Comparison of ENCODE assay signal across 17 cellular contexts in the genomic region with DNA sequence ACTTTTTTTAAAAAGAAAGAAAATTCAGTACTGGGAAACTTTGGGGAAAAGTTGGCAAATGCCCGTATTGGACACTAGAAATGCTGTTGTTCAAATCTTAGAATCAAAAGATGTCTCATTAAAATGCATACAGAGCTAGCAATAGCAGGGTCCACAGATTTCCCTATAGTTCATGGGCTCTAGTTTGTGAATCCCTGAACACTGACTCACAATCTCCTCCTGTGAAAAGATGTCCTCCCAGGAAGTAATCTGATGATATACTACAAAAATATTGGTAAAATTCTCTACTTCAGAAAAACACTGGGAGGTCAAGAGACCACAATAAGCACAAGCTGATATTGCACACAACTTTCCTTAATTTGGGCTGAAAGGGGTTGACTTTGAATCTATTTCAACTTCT.
DNase-seq lines count a peak whose midpoint lies in the region; ATAC-seq and TF ChIP-seq lines count a peak whose summit lies in the region.
"Had no signal": no experiment of that assay in that cellular context is flagged by ENCODE, and none has a peak within 500 bp of the region (broad histone marks: within the 10 kb centered on the region; RNA-seq: fewer than 3 reads in every experiment).

No MANE protein-coding gene starts in this region.

- POLR2A ChIA-PET in PC-3 (lab: Charles Lee; ENCODE audit: unreplicated experiment) = no interaction called here

- intact Hi-C loops in PC-3 (cut with micrococcal nuclease) = loop anchor here (2.0 kb wide), 1 partner anchor 143 kb away; no protein-coding TSS in a partner anchor
- intact Hi-C loops in right lobe of liver (cut with DNase I) = no loop called here

- no peak overlapping the region for H2AFZ ChIP-seq in PC-3 (ENCODE audit: low read length)

- H3K27me3 ChIP-seq in PC-3 (ENCODE audit: low read length) = no peaks in the 10 kb centered on the region
- H3K27me3 ChIP-seq in right lobe of liver = no peaks in the 10 kb centered on the region
- H3K27me3 ChIP-seq: Peyer's patch had no signal

- H3K36me3 ChIP-seq in PC-3 (ENCODE audit: low read depth, low read length) = no peaks in the 10 kb centered on the region
- no peaks in the 10 kb centered on the region for H3K36me3 ChIP-seq in right lobe of liver
- H3K36me3 ChIP-seq: Peyer's patch had no signal

- no peak for TF ChIP-seq CTCF in PC-3 (conservative IDR thresholded peaks at IDR 0.05; ENCODE audit: low read depth, low read length)
- no peak for TF ChIP-seq CTCF in astrocyte of the cerebellum (IDR thresholded peaks at IDR 0.05; ENCODE audit: low read depth, low read length, missing control alignments)
- no peak for TF ChIP-seq CTCF in right lobe of liver (IDR thresholded peaks at IDR 0.05)

- peaks cover 8 to 26% of the 10 kb centered on the region in 2 donors for H3K9me3 Mint-ChIP-seq in activated naive CD4-positive, alpha-beta T cell treated with anti-CD3 and anti-CD28 coated beads, Interleukin-2, amount 50 U/mL, for 72 hours

- no peaks in the 10 kb centered on the region for H3F3A ChIP-seq in PC-3 (ENCODE audit: low read length, unreplicated experiment)

- ATAC-seq in PC-3 (peak; percentile 62), right lobe of liver (no peak)
- ATAC-seq in activated naive CD4-positive, alpha-beta T cell treated with anti-CD3 and anti-CD28 coated beads, Interleukin-2, amount 50 U/mL, for 72 hours = no peak
- ATAC-seq: Right ventricle myocardium inferior had no signal

- BruUV-seq in PC-3 (replicated peaks; lab: Mats Ljungman, UMichigan) = no TSS peak

- H3K27ac ChIP-seq in PC-3 (ENCODE audit: low read length) (no peak overlapping the region), right lobe of liver (no peak overlapping the region)
- H3K27ac ChIP-seq: Peyer's patch had no signal

- no peak overlapping the region for H3K4me2 ChIP-seq in PC-3 (ENCODE audit: low read length)

- H3K79me2 ChIP-seq in PC-3 (ENCODE audit: low read length) = no peaks in the 10 kb centered on the region

- DNase-seq in ELR (ENCODE audit: low read depth) = peak; percentile 47
- DNase-seq in PC-3 = peak; percentile 37
- peak; percentile 8 for DNase-seq in astrocyte of the cerebellum (ENCODE audit: low read depth)
- peak; percentile 17 for DNase-seq in glomerular visceral epithelial cell (ENCODE audit: extremely low spot score)
- no peak for DNase-seq in NCI-H1048 (lab: John Stamatoyannopoulos, UW)
- DNase-seq in islet precursor cell = no peak
- DNase-seq in activated naive CD4-positive, alpha-beta T cell treated with anti-CD3 and anti-CD28 coated beads, Interleukin-2, amount 50 U/mL, for 72 hours (ENCODE audit: low spot score in 2 of 2) = no peak
- DNase-seq in right lobe of liver = no peak
- DNase-seq: CD4-positive, alpha-beta T cell; DMS53; EL; KG1; NCI-H1417 treated with DMSO at 0.1 percent for 48 hours; NCI-H2029; NCI-H526; Peyer's patch had no signal

- H3K9me2 ChIP-seq in PC-3 (replicated peaks; ENCODE audit: low read length) = no peaks in the 10 kb centered on the region

- H3K4me1 ChIP-seq in PC-3 (ENCODE audit: insufficient read depth, low read length) (no peaks in the 10 kb centered on the region), right lobe of liver (peaks cover 0 to 4% (median 0%) of the 10 kb centered on the region in 4 donors)
- H3K4me1 ChIP-seq: Peyer's patch had no signal

- TF ChIP-seq POLR2A in right lobe of liver (IDR thresholded peaks at IDR 0.05) = no peak

- CTCF ChIA-PET in PC-3 (lab: Charles Lee) = no interaction called here

- no peak overlapping the region for H3K4me3 ChIP-seq in PC-3 (ENCODE audit: low read length)
- no peak overlapping the region for H3K4me3 ChIP-seq in astrocyte of the cerebellum (ENCODE audit: low read depth, low read length)
- H3K4me3 ChIP-seq in right lobe of liver = no peak overlapping the region
- H3K4me3 ChIP-seq: Peyer's patch had no signal

- 29% methylated on average over 1 of the region's 1 CpG for WGBS in right lobe of liver (ENCODE audit: insufficient coverage, low coverage, low lambda C conversion rate, missing lambda C conversion rate)

- in situ Hi-C loops in astrocyte of the cerebellum (cut with HindIII; ENCODE audit: low sequenced_read_pairs) = no loop called here

- no peak overlapping the region for H3K27ac Mint-ChIP-seq in activated naive CD4-positive, alpha-beta T cell treated with anti-CD3 and anti-CD28 coated beads, Interleukin-2, amount 50 U/mL, for 72 hours
- H3K27ac Mint-ChIP-seq: CD4-positive, alpha-beta T cell had no signal

- H3K9me3 ChIP-seq in PC-3 (ENCODE audit: low read length) (no peaks in the 10 kb centered on the region), right lobe of liver (no peaks in the 10 kb centered on the region)
- H3K9me3 ChIP-seq: Peyer's patch had no signal

- H3K36me3 Mint-ChIP-seq in activated naive CD4-positive, alpha-beta T cell treated with anti-CD3 and anti-CD28 coated beads, Interleukin-2, amount 50 U/mL, for 72 hours = no peaks in the 10 kb centered on the region

- no peaks in the 10 kb centered on the region for H4K20me1 ChIP-seq in PC-3 (ENCODE audit: low read length)

- H3K9ac ChIP-seq in PC-3 (ENCODE audit: low read length) = no peak overlapping the region

Comparison
In these comparisons a context has a peak if more than half of its experiments do, and no peak if none do; other contexts are left out.
1. DNase-seq: peak in ELR (single experiment), PC-3 (single experiment), astrocyte of the cerebellum (single experiment) and glomerular visceral epithelial cell (single experiment); none in NCI-H1048 (single experiment), islet precursor cell (single experiment), activated naive CD4-positive, alpha-beta T cell treated with anti-CD3 and anti-CD28 coated beads, Interleukin-2, amount 50 U/mL, for 72 hours (0 of 2) and right lobe of liver (0 of 3).